1 cellular context compared by ENCODE assay signal in genomic region chrX:16771483-16772398, GRCh38.
TF ChIP-seq lines count a peak whose summit lies in the region.

No MANE protein-coding gene starts in this region.

TF ChIP-seq in IMR-90, 13 proteins besides CTCF, POLR2A, EP300 and RAD21 (continued from another document):
- TF ChIP-seq USF2 (IDR thresholded peaks at IDR 0.05; ENCODE audit: low read depth, low read length) (no peak), MAZ (IDR thresholded peaks at IDR 0.05; ENCODE audit: borderline replicate concordance, low read depth, low read length) (no peak), MAFK (IDR thresholded peaks at IDR 0.05; ENCODE audit: low read depth, low read length) (no peak), RCOR1 (IDR thresholded peaks at IDR 0.05; ENCODE audit: insufficient replicate concordance, low read length) (no peak), RFX5 (IDR thresholded peaks at IDR 0.05; ENCODE audit: low read depth, low read length) (no peak)
TF ChIP-seq in IMR-90: peak in this region for 0.
